1 cellular context compared by ENCODE assay signal in the genomic region with DNA sequence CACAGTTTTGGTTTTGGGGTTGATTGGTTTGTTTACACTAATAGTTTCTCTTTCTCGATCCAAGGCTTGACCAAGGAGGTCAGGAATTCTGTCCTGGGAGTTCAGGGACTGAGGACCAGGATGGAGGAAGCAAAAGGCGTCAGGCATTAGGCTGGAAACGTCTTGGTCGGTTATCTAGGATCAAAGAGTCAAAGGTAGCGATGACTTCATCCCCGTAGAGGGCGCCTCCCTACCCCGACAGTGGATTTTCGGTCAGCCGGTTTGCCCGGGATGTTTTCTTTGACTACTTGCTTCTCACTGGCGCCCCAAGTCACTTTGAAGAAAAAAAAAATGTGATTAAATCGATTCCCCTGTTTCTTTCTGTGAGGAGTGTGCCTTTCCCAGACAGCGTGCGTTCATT.
A peak's percentile ranks its signal among the peaks of the same experiment; 100 is the strongest.
TF ChIP-seq lines count a peak whose summit lies in the region.

No MANE protein-coding gene starts in this region.

TF ChIP-seq in K562, 482 proteins besides CTCF, POLR2A, EP300 and RAD21 (continued from another document):
- TF ChIP-seq RCOR1 (IDR thresholded peaks at IDR 0.05; ENCODE audit: borderline replicate concordance in 1 of 2, low read depth in 2 of 2, low read length in 2 of 2) (0 out of 4 replicates have a peak, but pooled peaks of 1 of the 2 experiments have one; percentile 41), RUNX1 (IDR thresholded peaks at IDR 0.05; ENCODE audit: low read depth) (no peak), MTF1 (CRISPR knock-in tag; IDR thresholded peaks at IDR 0.05; ENCODE audit: borderline replicate concordance) (no peak), ZC3H11A (IDR thresholded peaks at IDR 0.05; ENCODE audit: low read depth, low read length) (no peak), TBP (optimal IDR thresholded peaks at IDR 0.05; ENCODE audit: low read depth, low read length) (no peak), JUND (IDR thresholded peaks at IDR 0.05; ENCODE audit: borderline replicate concordance, low read depth, low read length) (peak; percentile 73), JUND (tag; IDR thresholded peaks at IDR 0.05; ENCODE audit: borderline replicate concordance, low read depth, low read length) (peak; percentile 83; the same call in 1 of the 3 replicates), KAT8 (IDR thresholded peaks at IDR 0.05; ENCODE audit: low read depth) (no peak), GATA2 (CRISPR knock-in tag; IDR thresholded peaks at IDR 0.05) (peak; percentile 72), ATF7 (IDR thresholded peaks at IDR 0.05) (peak; percentile 70; the same call in 1 of the 2 replicates), EZH2 (IDR thresholded peaks at IDR 0.05; ENCODE audit: borderline replicate concordance, low read depth, low read length) (no peak), ELF4 (CRISPR knock-in tag; IDR thresholded peaks at IDR 0.05) (no peak), TAF15 (IDR thresholded peaks at IDR 0.05; ENCODE audit: low read depth, low read length) (no peak), CTBP1 (IDR thresholded peaks at IDR 0.05; ENCODE audit: borderline replicate concordance) (peak; percentile 43; the same call in 1 of the 2 replicates), ZBTB8A (IDR thresholded peaks at IDR 0.05; ENCODE audit: partially characterized antibody) (no peak), PRMT5 (CRISPR knock-in tag; IDR thresholded peaks at IDR 0.05) (no peak), HCFC1 (IDR thresholded peaks at IDR 0.05; ENCODE audit: low read depth, low read length) (no peak), ZNF77 (CRISPR knock-in tag; IDR thresholded peaks at IDR 0.05) (no peak), NR2C2 (CRISPR knock-in tag; IDR thresholded peaks at IDR 0.05) (no peak), NR2C2 (tag; IDR thresholded peaks at IDR 0.05) (peak; percentile 45), NR2C1 (IDR thresholded peaks at IDR 0.05) (no peak), NR2C1 (tag; IDR thresholded peaks at IDR 0.05) (peak; percentile 57)
- TF ChIP-seq, protein P1, sequence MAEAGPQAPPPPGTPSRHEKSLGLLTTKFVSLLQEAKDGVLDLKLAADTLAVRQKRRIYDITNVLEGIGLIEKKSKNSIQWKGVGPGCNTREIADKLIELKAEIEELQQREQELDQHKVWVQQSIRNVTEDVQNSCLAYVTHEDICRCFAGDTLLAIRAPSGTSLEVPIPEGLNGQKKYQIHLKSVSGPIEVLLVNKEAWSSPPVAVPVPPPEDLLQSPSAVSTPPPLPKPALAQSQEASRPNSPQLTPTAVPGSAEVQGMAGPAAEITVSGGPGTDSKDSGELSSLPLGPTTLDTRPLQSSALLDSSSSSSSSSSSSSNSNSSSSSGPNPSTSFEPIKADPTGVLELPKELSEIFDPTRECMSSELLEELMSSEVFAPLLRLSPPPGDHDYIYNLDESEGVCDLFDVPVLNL (CRISPR knock-in tag; IDR thresholded peaks at IDR 0.05; ENCODE audit: low read depth), result no peak
- TF ChIP-seq, protein P2, sequence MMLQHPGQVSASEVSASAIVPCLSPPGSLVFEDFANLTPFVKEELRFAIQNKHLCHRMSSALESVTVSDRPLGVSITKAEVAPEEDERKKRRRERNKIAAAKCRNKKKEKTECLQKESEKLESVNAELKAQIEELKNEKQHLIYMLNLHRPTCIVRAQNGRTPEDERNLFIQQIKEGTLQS (IDR thresholded peaks at IDR 0.05), result peak; percentile 59; the same call in 1 of the 2 replicates
- TF ChIP-seq, protein P2 (CRISPR knock-in tag; conservative IDR thresholded peaks at IDR 0.05), result no peak
